8 cellular contexts compared by ENCODE assay signal in the genomic region with DNA sequence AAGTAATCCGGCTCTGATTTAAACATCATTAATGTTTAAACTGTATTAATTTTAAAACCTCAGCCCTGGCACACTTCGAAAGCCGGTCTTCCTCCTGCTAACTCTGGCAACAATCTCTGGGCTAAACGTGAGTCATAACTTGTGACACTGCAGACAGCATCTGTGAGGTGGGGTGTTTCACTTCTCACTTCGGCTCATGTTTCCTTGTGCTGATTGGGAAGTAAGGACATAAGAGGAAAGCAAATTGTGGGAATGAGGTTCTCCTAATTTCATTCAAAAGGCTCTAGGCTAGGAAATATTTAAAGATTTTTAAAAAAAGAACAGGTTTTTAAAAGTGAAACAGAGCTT.
DNase-seq lines count a peak whose midpoint lies in the region; ATAC-seq and TF ChIP-seq lines count a peak whose summit lies in the region.

No MANE protein-coding gene starts in this region.

- H3K4me3 Mint-ChIP-seq in activated B cell treated with CpG ODN at 0.5 μM for 24 hours (no peak overlapping the region), immature natural killer cell (no peak overlapping the region)

- DNase-seq in Caki2 (ENCODE audit: low read depth) (peak; percentile 69), activated B cell treated with CpG ODN at 0.5 μM for 24 hours (no peak), kidney tubule cell (ENCODE audit: low spot score) (peak; percentile 73), coronary artery (ENCODE audit: low spot score) (no peak), NCI-H345 treated with DMSO at 0.1 percent for 48 hours (lab: John Stamatoyannopoulos, UW; ENCODE audit: unreplicated experiment) (no peak), immature natural killer cell (no peak)

- no peaks in the 10 kb centered on the region for H3K36me3 Mint-ChIP-seq in activated B cell treated with CpG ODN at 0.5 μM for 24 hours (ENCODE audit: low read depth)
- no peaks in the 10 kb centered on the region for H3K36me3 Mint-ChIP-seq in immature natural killer cell

- H3K27me3 Mint-ChIP-seq in activated B cell treated with CpG ODN at 0.5 μM for 24 hours (no peaks in the 10 kb centered on the region), immature natural killer cell (ENCODE audit: low read depth in 3 of 3) (peaks cover 2 to 10% (median 3%) of the 10 kb centered on the region in 3 donors)

- H3K9me3 Mint-ChIP-seq in activated B cell treated with CpG ODN at 0.5 μM for 24 hours (no peaks in the 10 kb centered on the region), immature natural killer cell (no peaks in the 10 kb centered on the region)

- H3K27ac ChIP-seq in coronary artery = peak overlapping the region in 1 of 2 donors; percentile 45

- intact Hi-C loops in activated B cell treated with CpG ODN at 0.5 μM for 24 hours (cut with micrococcal nuclease) = no loop called here

- CTCF ChIA-PET in activated B cell treated with CpG ODN at 0.5 μM for 24 hours (lab: Charles Lee) = no interaction called here

- in situ Hi-C loops in Caki2 (cut with HindIII; ENCODE audit: low pct_unique_long_range_greater_than_20kb, low sequenced_read_pairs) = no loop called here

- H3K27ac Mint-ChIP-seq in activated B cell treated with CpG ODN at 0.5 μM for 24 hours = no peak overlapping the region
- no peak overlapping the region for H3K27ac Mint-ChIP-seq in immature natural killer cell

- TF ChIP-seq CTCF in activated B cell treated with CpG ODN at 0.5 μM for 24 hours (IDR thresholded peaks at IDR 0.05) = no peak
- no peak for TF ChIP-seq CTCF in coronary artery (IDR thresholded peaks at IDR 0.05)

- POLR2A ChIA-PET in activated B cell treated with CpG ODN at 0.5 μM for 24 hours (lab: Charles Lee) = no interaction called here

- peak; percentile 57 for ATAC-seq in HG03095 (IDR thresholded peaks at IDR 0.05; ENCODE audit: unreplicated experiment)
- ATAC-seq in activated B cell treated with CpG ODN at 0.5 μM for 24 hours (ENCODE audit: low read depth) = peak; percentile 62
- ATAC-seq in GM21576 (IDR thresholded peaks at IDR 0.05; ENCODE audit: unreplicated experiment) = no peak

- no peak overlapping the region for H3K4me3 ChIP-seq in coronary artery

- H3K4me1 Mint-ChIP-seq in activated B cell treated with CpG ODN at 0.5 μM for 24 hours (peaks cover 3% of the 10 kb centered on the region), immature natural killer cell (no peaks in the 10 kb centered on the region)

Comparison
In these comparisons a context has a peak if more than half of its experiments do, and no peak if none do; other contexts are left out.
1. DNase-seq: peak in Caki2 (single experiment) and kidney tubule cell (single experiment); none in activated B cell treated with CpG ODN at 0.5 μM for 24 hours (single experiment), coronary artery (single experiment), NCI-H345 treated with DMSO at 0.1 percent for 48 hours (single experiment) and immature natural killer cell (0 of 3).